Comparison of ENCODE assay signal across 17 cellular contexts in genomic region chr1:3192359-3192758, GRCh38.
"Had no signal": no experiment of that assay in that cellular context is flagged by ENCODE, and none has a peak within 500 bp of the region (broad histone marks: within the 10 kb centered on the region; RNA-seq: fewer than 3 reads in every experiment).

No MANE protein-coding gene starts in this region.

- H3K4me3 ChIP-seq: psoas muscle, right lobe of liver, thyroid gland, uterus had no signal

- H3K27ac ChIP-seq: brain microvascular endothelial cell, psoas muscle, right lobe of liver, thyroid gland, uterus had no signal

- H3K4me3 Mint-ChIP-seq: activated B cell treated with CpG ODN at 0.5 μM for 24 hours; activated CD8-positive, alpha-beta T cell treated with anti-CD3 and anti-CD28 coated beads for 36 hours; activated T-cell treated with anti-CD3 and anti-CD28 coated beads, Interleukin-2, amount 50 U/mL, for 72 hours; central memory CD8-positive, alpha-beta T cell; neural crest cell had no signal

- H3K4me1 Mint-ChIP-seq: activated B cell treated with CpG ODN at 0.5 μM for 24 hours; central memory CD8-positive, alpha-beta T cell had no signal

- H3K9me3 Mint-ChIP-seq: activated B cell treated with CpG ODN at 0.5 μM for 24 hours; activated CD8-positive, alpha-beta T cell treated with anti-CD3 and anti-CD28 coated beads for 36 hours; activated naive CD4-positive, alpha-beta T cell treated with anti-CD3 and anti-CD28 coated beads, Interleukin-2, amount 50 U/mL, for 72 hours; activated T-cell treated with anti-CD3 and anti-CD28 coated beads, Interleukin-2, amount 50 U/mL, for 72 hours; central memory CD8-positive, alpha-beta T cell; neural crest cell had no signal

- H3K27me3 ChIP-seq: brain microvascular endothelial cell, right lobe of liver, thyroid gland, uterus had no signal

- H3K36me3 ChIP-seq: brain microvascular endothelial cell, right lobe of liver, thyroid gland, uterus had no signal

- ATAC-seq: activated CD8-positive, alpha-beta T cell treated with anti-CD3 and anti-CD28 coated beads for 36 hours; activated naive CD4-positive, alpha-beta T cell treated with anti-CD3 and anti-CD28 coated beads, Interleukin-2, amount 50 U/mL, for 72 hours; activated T-cell treated with anti-CD3 and anti-CD28 coated beads, Interleukin-2, amount 50 U/mL, for 72 hours; psoas muscle had no signal

- H3K36me3 Mint-ChIP-seq: activated naive CD4-positive, alpha-beta T cell treated with anti-CD3 and anti-CD28 coated beads, Interleukin-2, amount 50 U/mL, for 72 hours had no signal

- H3K4me1 ChIP-seq: psoas muscle, right lobe of liver had no signal

- H3K9me3 ChIP-seq: psoas muscle, right lobe of liver, thyroid gland, uterus had no signal

- H3K27ac Mint-ChIP-seq: activated B cell treated with CpG ODN at 0.5 μM for 24 hours; activated CD8-positive, alpha-beta T cell treated with anti-CD3 and anti-CD28 coated beads for 36 hours; activated naive CD4-positive, alpha-beta T cell treated with anti-CD3 and anti-CD28 coated beads, Interleukin-2, amount 50 U/mL, for 72 hours; activated T-cell treated with anti-CD3 and anti-CD28 coated beads, Interleukin-2, amount 50 U/mL, for 72 hours had no signal

- DNase-seq: activated B cell treated with CpG ODN at 0.5 μM for 24 hours; activated CD4-positive, alpha-beta T cell treated with anti-CD3 and anti-CD28 coated beads for 48 hours; activated CD8-positive, alpha-beta T cell treated with anti-CD3 and anti-CD28 coated beads for 36 hours; activated gamma-delta T cell; activated T-cell treated with anti-CD3 and anti-CD28 coated beads, Interleukin-2, amount 50 U/mL, for 72 hours; effector memory CD4-positive, alpha-beta T cell; foreskin fibroblast; glutamatergic neuron; kidney glomerular epithelial cell; psoas muscle; right lobe of liver; thyroid gland; uterus had no signal
